ENCODE assay signal across 9 cellular contexts in the genomic region with DNA sequence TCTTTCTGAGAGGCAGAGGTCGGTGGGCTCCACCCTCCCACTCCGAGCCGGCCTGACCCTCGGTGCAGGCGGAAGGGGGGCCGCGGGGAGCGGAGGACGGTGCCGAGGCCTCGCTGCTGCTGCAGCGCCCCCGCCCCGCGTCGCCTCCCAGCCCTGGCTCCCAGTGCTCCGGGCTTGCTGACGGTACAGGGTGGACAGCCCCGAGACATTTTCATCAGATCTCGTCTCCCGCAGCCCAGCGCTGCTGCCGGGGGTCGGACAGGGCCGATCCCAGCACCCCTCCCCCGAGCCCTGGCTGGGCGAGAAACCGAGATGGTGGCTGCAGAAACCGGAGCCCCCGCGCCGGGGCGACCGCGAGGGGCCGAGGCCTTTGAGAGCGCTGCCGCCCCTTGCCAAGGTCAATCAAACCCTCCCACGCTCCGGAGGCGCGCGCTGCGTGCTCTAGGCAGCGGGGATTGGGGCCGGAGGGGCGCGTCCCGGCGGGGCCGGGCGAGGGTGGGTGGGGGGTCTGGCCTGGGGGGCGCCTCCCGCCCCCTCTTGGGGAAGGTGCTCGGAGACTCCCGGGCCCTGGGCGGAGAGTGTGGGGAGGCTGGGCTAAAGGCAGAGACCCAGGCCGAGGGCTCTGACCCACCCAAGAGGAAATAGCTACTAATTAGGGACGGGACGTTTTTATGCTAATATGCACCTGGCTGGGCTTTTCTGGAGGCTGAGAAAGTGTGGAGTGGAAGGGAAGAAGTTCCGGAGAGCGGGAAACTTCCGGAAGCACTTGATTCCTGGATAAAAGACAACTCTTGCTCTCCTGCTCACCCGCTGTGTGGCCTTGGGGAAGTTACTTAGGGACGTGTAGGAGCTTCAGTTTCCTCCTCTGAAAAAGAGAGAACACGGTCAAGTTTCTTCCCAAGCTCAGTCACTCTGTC. TPM values are rescaled to one million over a fixed set of nuclear protein-coding genes. Genes with fewer than 3 reads are reported as not detected.
A peak's percentile ranks its signal among the peaks of the same experiment; 100 is the strongest.
DNase-seq lines count a peak whose midpoint lies in the region; ATAC-seq, FAIRE-seq and TF ChIP-seq lines count a peak whose summit lies in the region.
"Had no signal": no experiment of that assay in that cellular context is flagged by ENCODE, and none has a peak within 500 bp of the region (broad histone marks: within the 10 kb centered on the region; RNA-seq: fewer than 3 reads in every experiment).

No MANE protein-coding gene starts in this region.

- ATAC-seq in WTC11 = peak; percentile 68

- peak overlapping the region; percentile 60 for H3K4me3 ChIP-seq in iPS-15b (ENCODE audit: low read depth, low read length)
- peak overlapping the region; percentile 17 for H3K4me3 ChIP-seq in retinal pigment epithelial cell (ENCODE audit: low read length)

- no peaks in the 10 kb centered on the region for H3K36me3 ChIP-seq in iPS-15b (ENCODE audit: control insufficient read depth, insufficient read depth, low read length)
- H3K36me3 ChIP-seq: adrenal gland had no signal

- H3K9me3 ChIP-seq in iPS-15b (ENCODE audit: control insufficient read depth, insufficient read depth, low read length) = no peaks in the 10 kb centered on the region
- H3K9me3 ChIP-seq: adrenal gland had no signal

- H3K36me3 Mint-ChIP-seq in WTC11 = no peaks in the 10 kb centered on the region

- DNase-seq in GM13977 (ENCODE audit: low spot score) (peak; percentile 53), WTC11 (ENCODE audit: low spot score) (peak; percentile 68), retinal pigment epithelial cell (ENCODE audit: low read depth) (no peak), NCI-H1105 treated with DMSO at 0.1 percent for 48 hours (lab: John Stamatoyannopoulos, UW) (no peak), H4 (ENCODE audit: low spot score) (no peak), D721Med (ENCODE audit: insufficient read length, low spot score) (no peak)
- no peak for DNase-seq in activated CD8-positive, alpha-beta memory T cell treated with anti-CD3 and anti-CD28 coated beads for 24 hours

- peaks cover 90% of the 10 kb centered on the region for H3K27me3 ChIP-seq in iPS-15b (ENCODE audit: control insufficient read depth, insufficient read depth, low read length)
- H3K27me3 ChIP-seq: adrenal gland had no signal

- FAIRE-seq in D721Med (lab: Jason Lieb, UNC) = no peak

- H3K27me3 Mint-ChIP-seq in WTC11 (ENCODE audit: low read depth) = peaks cover 92% of the 10 kb centered on the region

- TF ChIP-seq CTCF in GM13977 (IDR thresholded peaks at IDR 0.05; ENCODE audit: extremely low read depth, insufficient read depth, missing control alignments) (no peak), WTC11 (IDR thresholded peaks at IDR 0.05) (no peak), retinal pigment epithelial cell (conservative IDR thresholded peaks at IDR 0.05; ENCODE audit: low read depth, low read length) (no peak), D721Med (IDR thresholded peaks at IDR 0.05; ENCODE audit: insufficient read depth, missing control alignments) (no peak)

- peaks cover 12% of the 10 kb centered on the region for H3K4me1 ChIP-seq in iPS-15b (ENCODE audit: control insufficient read depth, insufficient read depth, low read length)

- CTCF ChIA-PET in WTC11 (lab: Charles Lee) = interaction anchor here (0.8 to 5.9 kb wide), 11 partner anchors 12 to 174 kb away, joined by 3 to 78 read pairs (median 5); partner anchors contain the start of gene EPHB3

- H3K4me1 Mint-ChIP-seq in WTC11 = peaks cover 37% of the 10 kb centered on the region

- no peak overlapping the region for H3K9ac ChIP-seq in iPS-15b (ENCODE audit: low read depth, low read length)

- H3K9me3 Mint-ChIP-seq in WTC11 = no peaks in the 10 kb centered on the region

- H3K27ac Mint-ChIP-seq in WTC11 = no peak overlapping the region

- POLR2A ChIA-PET in WTC11 (lab: Charles Lee) = interaction anchor here (0.6 to 1.0 kb wide), 3 partner anchors 39 to 109 kb away, joined by 3 to 6 read pairs (median 4); no protein-coding TSS in a partner anchor

- peak overlapping the region; percentile 71 for H3K4me3 Mint-ChIP-seq in WTC11

- in situ Hi-C loops in GM13977 (cut with MboI; ENCODE audit: low pct_unique_long_range_greater_than_20kb, low sequenced_read_pairs, unreplicated experiment) = no loop called here

TF ChIP-seq in WTC11, 78 proteins besides CTCF, POLR2A, EP300 and RAD21 (continues in another document):
- TF ChIP-seq AFF4 (CRISPR knock-in tag; IDR thresholded peaks at IDR 0.05; ENCODE audit: borderline replicate concordance) = no peak
- TF ChIP-seq, protein P1, sequence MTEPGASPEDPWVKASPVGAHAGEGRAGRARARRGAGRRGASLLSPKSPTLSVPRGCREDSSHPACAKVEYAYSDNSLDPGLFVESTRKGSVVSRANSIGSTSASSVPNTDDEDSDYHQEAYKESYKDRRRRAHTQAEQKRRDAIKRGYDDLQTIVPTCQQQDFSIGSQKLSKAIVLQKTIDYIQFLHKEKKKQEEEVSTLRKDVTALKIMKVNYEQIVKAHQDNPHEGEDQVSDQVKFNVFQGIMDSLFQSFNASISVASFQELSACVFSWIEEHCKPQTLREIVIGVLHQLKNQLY (CRISPR knock-in tag; IDR thresholded peaks at IDR 0.05) = no peak
- TF ChIP-seq, protein P2, sequence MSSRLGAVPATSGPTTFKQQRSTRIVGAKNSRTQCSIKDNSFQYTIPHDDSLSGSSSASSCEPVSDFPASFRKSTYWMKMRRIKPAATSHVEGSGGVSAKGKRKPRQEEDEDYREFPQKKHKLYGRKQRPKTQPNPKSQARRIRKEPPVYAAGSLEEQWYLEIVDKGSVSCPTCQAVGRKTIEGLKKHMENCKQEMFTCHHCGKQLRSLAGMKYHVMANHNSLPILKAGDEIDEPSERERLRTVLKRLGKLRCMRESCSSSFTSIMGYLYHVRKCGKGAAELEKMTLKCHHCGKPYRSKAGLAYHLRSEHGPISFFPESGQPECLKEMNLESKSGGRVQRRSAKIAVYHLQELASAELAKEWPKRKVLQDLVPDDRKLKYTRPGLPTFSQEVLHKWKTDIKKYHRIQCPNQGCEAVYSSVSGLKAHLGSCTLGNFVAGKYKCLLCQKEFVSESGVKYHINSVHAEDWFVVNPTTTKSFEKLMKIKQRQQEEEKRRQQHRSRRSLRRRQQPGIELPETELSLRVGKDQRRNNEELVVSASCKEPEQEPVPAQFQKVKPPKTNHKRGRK (CRISPR knock-in tag; IDR thresholded peaks at IDR 0.05; ENCODE audit: borderline replicate concordance) = no peak
- no peak for TF ChIP-seq ZNF232 (CRISPR knock-in tag; IDR thresholded peaks at IDR 0.05)
- peak; percentile 36; the same call in 1 of the 2 replicates for TF ChIP-seq FOXP1 (CRISPR knock-in tag; IDR thresholded peaks at IDR 0.05; ENCODE audit: borderline replicate concordance)
- no peak for TF ChIP-seq PRRX2 (CRISPR knock-in tag; IDR thresholded peaks at IDR 0.05)
- no peak for TF ChIP-seq SMAD3 (CRISPR knock-in tag; IDR thresholded peaks at IDR 0.05; ENCODE audit: borderline replicate concordance)
- TF ChIP-seq TEAD1 (CRISPR knock-in tag; IDR thresholded peaks at IDR 0.05) = 0 out of 2 replicates have a peak, but pooled peaks have one; percentile 10
- no peak for TF ChIP-seq NFATC4 (CRISPR knock-in tag; IDR thresholded peaks at IDR 0.05)
- 0 out of 2 replicates have a peak, but pooled peaks have one; percentile 28 for TF ChIP-seq FOXK1 (CRISPR knock-in tag; IDR thresholded peaks at IDR 0.05)
- TF ChIP-seq RORB (CRISPR knock-in tag; IDR thresholded peaks at IDR 0.05) = no peak
- TF ChIP-seq PREB (CRISPR knock-in tag; IDR thresholded peaks at IDR 0.05; ENCODE audit: borderline replicate concordance) = no peak
- 0 out of 2 replicates have a peak, but pooled peaks have one; percentile 43 for TF ChIP-seq KAT7 (CRISPR knock-in tag; IDR thresholded peaks at IDR 0.05; ENCODE audit: borderline replicate concordance)

RNA-seq across cellular contexts. Expression of gene EPHB3, which starts 42.7 kb away (rescaled TPM):
- 5.3 to 11.4 TPM (median 6.3 TPM) in 3 replicates for total RNA-seq in WTC11 (2021)
- 1.0 and 2.0 TPM in 2 replicates for total RNA-seq in H4 (2014; rRNA removed; shearing (Covaris generic))

Comparison
In these comparisons a context has a peak if more than half of its experiments do, and no peak if none do; other contexts are left out.
1. DNase-seq: peak in GM13977 (single experiment) and WTC11 (single experiment); none in retinal pigment epithelial cell (single experiment), NCI-H1105 treated with DMSO at 0.1 percent for 48 hours (single experiment), activated CD8-positive, alpha-beta memory T cell treated with anti-CD3 and anti-CD28 coated beads for 24 hours (single experiment), H4 (single experiment) and D721Med (single experiment).